In genomic region chr9:86978986-86979385, GRCh38 we compare ENCODE assay signal across 16 cellular contexts. TPM values are rescaled to one million over a fixed set of nuclear protein-coding genes. Genes with fewer than 3 reads are reported as not detected.
DNase-seq lines count a peak whose midpoint lies in the region; ATAC-seq and TF ChIP-seq lines count a peak whose summit lies in the region.
"Had no signal": no experiment of that assay in that cellular context is flagged by ENCODE, and none has a peak within 500 bp of the region (broad histone marks: within the 10 kb centered on the region; RNA-seq: fewer than 3 reads in every experiment).

No MANE protein-coding gene starts in this region.

- H3K9me3 Mint-ChIP-seq in nephron (peaks cover 3% of the 10 kb centered on the region), Calu3 (ENCODE audit: low read depth, unreplicated experiment) (no peaks in the 10 kb centered on the region)
- H3K9me3 Mint-ChIP-seq: GM23338 had no signal

- H3K36me3 Mint-ChIP-seq in nephron (ENCODE audit: low read depth) (peaks cover 4% of the 10 kb centered on the region), Calu3 (ENCODE audit: insufficient read depth, unreplicated experiment) (no peaks in the 10 kb centered on the region)
- H3K36me3 Mint-ChIP-seq: CD14-positive monocyte had no signal

- intact Hi-C loops in Calu3 (cut with micrococcal nuclease; ENCODE audit: unreplicated experiment) = no loop called here

- H3K4me1 Mint-ChIP-seq in nephron (peaks cover 93% of the 10 kb centered on the region), Calu3 (ENCODE audit: low read depth, unreplicated experiment) (no peaks in the 10 kb centered on the region)
- H3K4me1 Mint-ChIP-seq: CD14-positive monocyte had no signal

- TF ChIP-seq CTCF in AG10803 (conservative IDR thresholded peaks at IDR 0.05; ENCODE audit: low read length) = no peak
- no peak for TF ChIP-seq CTCF in nephron (IDR thresholded peaks at IDR 0.05; ENCODE audit: unreplicated experiment in 3 of 3)
- TF ChIP-seq CTCF in Calu3 (IDR thresholded peaks at IDR 0.05; ENCODE audit: unreplicated experiment) = no peak

- DNase-seq in AG10803 (ENCODE audit: low read depth) (peak; percentile 38), LHCN-M2 (ENCODE audit: low read depth) (peak; percentile 85), dedifferentiated amniotic fluid mesenchymal stem cell (ENCODE audit: extremely low spot score) (peak; percentile 27), Calu3 (no peak), middle frontal gyrus (ENCODE audit: extremely low spot score, low spot score) (no peak)
- DNase-seq: activated CD8-positive, alpha-beta memory T cell treated with anti-CD3 and anti-CD28 coated beads, Interleukin-2, amount 50 U/mL, for 4 hours; midbrain; NCI-H1694; PC-3; retina had no signal

- H3K27me3 Mint-ChIP-seq in nephron (ENCODE audit: low read depth) = no peaks in the 10 kb centered on the region
- peaks cover 83% of the 10 kb centered on the region for H3K27me3 Mint-ChIP-seq in Calu3 (ENCODE audit: unreplicated experiment)

- H3K27ac Mint-ChIP-seq in nephron (peak overlapping the region; percentile 94 to 99 (median 95)), Calu3 (ENCODE audit: unreplicated experiment) (no peak overlapping the region)
- H3K27ac Mint-ChIP-seq: CD14-positive monocyte, GM23338 had no signal

- H3K4me3 ChIP-seq in AG10803 (ENCODE audit: low read length) = no peak overlapping the region
- H3K4me3 ChIP-seq: cardiac muscle cell, GM23338 had no signal

- CTCF ChIA-PET in Calu3 (lab: Charles Lee) = no interaction called here

- peak overlapping the region in 2 of 3 experiments; percentile 18 to 20 for H3K4me3 Mint-ChIP-seq in nephron
- no peak overlapping the region for H3K4me3 Mint-ChIP-seq in Calu3 (ENCODE audit: low read depth, unreplicated experiment)
- H3K4me3 Mint-ChIP-seq: CD14-positive monocyte, GM23338 had no signal

- ATAC-seq in GM19467 (IDR thresholded peaks at IDR 0.05; ENCODE audit: unreplicated experiment) = no peak
- ATAC-seq in HG03045 (IDR thresholded peaks at IDR 0.05; ENCODE audit: unreplicated experiment) = no peak
- ATAC-seq: GM23338, PC-3 had no signal

- BruUV-seq in Calu3 (replicated peaks; lab: Mats Ljungman, UMichigan) = no TSS peak

RNA-seq across cellular contexts. Expression of gene GAS1, which starts 31.7 kb away (rescaled TPM):
- 159 TPM in 2 replicates for total RNA-seq in LHCN-M2 (2014; rRNA removed)
- polyA plus RNA-seq in LHCN-M2 (2012) = 13.3 TPM
- 0.21 and 0.22 TPM in 2 replicates for total RNA-seq in Calu3 (2022)
- total RNA-seq: PC-3 had no signal

Comparison
In these comparisons a context has a peak if more than half of its experiments do, and no peak if none do; other contexts are left out.
1. DNase-seq: peak in AG10803 (single experiment), LHCN-M2 (single experiment) and dedifferentiated amniotic fluid mesenchymal stem cell (single experiment); none in Calu3 (single experiment) and middle frontal gyrus (single experiment).
2. RNA of gene GAS1, which starts 31.7 kb away (total RNA-seq): 159 TPM in LHCN-M2; 0.21 to 0.22 TPM in Calu3; every median in the first group is over 100 times any median in the second.